In the genomic region with DNA sequence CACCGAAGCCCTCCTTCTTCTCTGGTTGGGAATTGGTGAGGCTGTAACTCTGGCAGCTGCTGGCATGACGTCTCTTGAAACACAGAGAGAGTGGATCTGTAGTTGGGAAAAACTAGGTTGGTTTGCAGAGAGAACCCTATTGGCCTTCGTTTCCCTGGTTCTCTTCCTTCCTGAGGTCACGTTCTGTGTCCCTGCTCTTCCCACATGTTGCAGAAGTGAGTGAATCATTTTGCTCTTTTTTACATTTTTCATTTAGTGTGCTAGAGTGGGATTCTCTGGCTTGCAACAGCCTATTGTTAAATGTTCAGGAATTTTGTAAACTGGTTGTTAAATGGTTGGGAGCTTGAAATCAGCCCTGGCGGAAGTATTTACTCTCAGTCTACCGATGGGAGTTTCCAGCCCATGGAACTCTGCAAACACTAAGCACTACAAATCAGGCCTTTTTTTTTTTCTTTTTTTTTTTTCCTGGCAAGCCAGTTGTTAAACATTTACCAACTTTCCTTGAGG, we compare ENCODE assay signal across 1 cellular context.
TF ChIP-seq lines count a peak whose summit lies in the region.

No MANE protein-coding gene starts in this region.

TF ChIP-seq in HepG2, 621 proteins besides CTCF, POLR2A, EP300 and RAD21 (continued from another document and continues in another):
- TF ChIP-seq ZNF317 (CRISPR knock-in tag; IDR thresholded peaks at IDR 0.05), result peak; percentile 76
- no peak for TF ChIP-seq ZNF563 (CRISPR knock-in tag; IDR thresholded peaks at IDR 0.05)
- TF ChIP-seq ZNF746 (CRISPR knock-in tag; IDR thresholded peaks at IDR 0.05), result no peak
- TF ChIP-seq ARNT (IDR thresholded peaks at IDR 0.05), result no peak
- no peak for TF ChIP-seq ZNF614 (CRISPR knock-in tag; IDR thresholded peaks at IDR 0.05; ENCODE audit: borderline replicate concordance)
- no peak for TF ChIP-seq HDAC6 (IDR thresholded peaks at IDR 0.05; ENCODE audit: low read depth, low read length)
- TF ChIP-seq, protein P1, sequence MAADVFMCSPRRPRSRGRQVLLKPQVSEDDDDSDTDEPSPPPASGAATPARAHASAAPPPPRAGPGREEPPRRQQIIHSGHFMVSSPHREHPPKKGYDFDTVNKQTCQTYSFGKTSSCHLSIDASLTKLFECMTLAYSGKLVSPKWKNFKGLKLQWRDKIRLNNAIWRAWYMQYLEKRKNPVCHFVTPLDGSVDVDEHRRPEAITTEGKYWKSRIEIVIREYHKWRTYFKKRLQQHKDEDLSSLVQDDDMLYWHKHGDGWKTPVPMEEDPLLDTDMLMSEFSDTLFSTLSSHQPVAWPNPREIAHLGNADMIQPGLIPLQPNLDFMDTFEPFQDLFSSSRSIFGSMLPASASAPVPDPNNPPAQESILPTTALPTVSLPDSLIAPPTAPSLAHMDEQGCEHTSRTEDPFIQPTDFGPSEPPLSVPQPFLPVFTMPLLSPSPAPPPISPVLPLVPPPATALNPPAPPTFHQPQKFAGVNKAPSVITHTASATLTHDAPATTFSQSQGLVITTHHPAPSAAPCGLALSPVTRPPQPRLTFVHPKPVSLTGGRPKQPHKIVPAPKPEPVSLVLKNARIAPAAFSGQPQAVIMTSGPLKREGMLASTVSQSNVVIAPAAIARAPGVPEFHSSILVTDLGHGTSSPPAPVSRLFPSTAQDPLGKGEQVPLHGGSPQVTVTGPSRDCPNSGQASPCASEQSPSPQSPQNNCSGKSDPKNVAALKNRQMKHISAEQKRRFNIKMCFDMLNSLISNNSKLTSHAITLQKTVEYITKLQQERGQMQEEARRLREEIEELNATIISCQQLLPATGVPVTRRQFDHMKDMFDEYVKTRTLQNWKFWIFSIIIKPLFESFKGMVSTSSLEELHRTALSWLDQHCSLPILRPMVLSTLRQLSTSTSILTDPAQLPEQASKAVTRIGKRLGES (CRISPR knock-in tag; IDR thresholded peaks at IDR 0.05; ENCODE audit: borderline replicate concordance), result no peak
- TF ChIP-seq ZSCAN9 (CRISPR knock-in tag; IDR thresholded peaks at IDR 0.05; ENCODE audit: borderline replicate concordance), result 0 out of 2 replicates have a peak, but pooled peaks have one; percentile 24
- TF ChIP-seq HOXA9 (CRISPR knock-in tag; IDR thresholded peaks at IDR 0.05; ENCODE audit: borderline replicate concordance), result no peak
- TF ChIP-seq, protein P2, sequence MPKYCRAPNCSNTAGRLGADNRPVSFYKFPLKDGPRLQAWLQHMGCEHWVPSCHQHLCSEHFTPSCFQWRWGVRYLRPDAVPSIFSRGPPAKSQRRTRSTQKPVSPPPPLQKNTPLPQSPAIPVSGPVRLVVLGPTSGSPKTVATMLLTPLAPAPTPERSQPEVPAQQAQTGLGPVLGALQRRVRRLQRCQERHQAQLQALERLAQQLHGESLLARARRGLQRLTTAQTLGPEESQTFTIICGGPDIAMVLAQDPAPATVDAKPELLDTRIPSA (CRISPR knock-in tag; IDR thresholded peaks at IDR 0.05; ENCODE audit: borderline replicate concordance), result peak; percentile 60; the same call in 1 of the 2 replicates
- TF ChIP-seq YEATS4 (CRISPR knock-in tag; IDR thresholded peaks at IDR 0.05; ENCODE audit: borderline replicate concordance), result peak; percentile 77; the same call in 1 of the 2 replicates
- 0 out of 2 replicates have a peak, but pooled peaks have one; percentile 23 for TF ChIP-seq ZNF629 (CRISPR knock-in tag; conservative IDR thresholded peaks at IDR 0.05)
- TF ChIP-seq FOXK2 (IDR thresholded peaks at IDR 0.05), result no peak
- no peak for TF ChIP-seq KLF12 (CRISPR knock-in tag; IDR thresholded peaks at IDR 0.05; ENCODE audit: borderline replicate concordance)
- TF ChIP-seq, protein P3, sequence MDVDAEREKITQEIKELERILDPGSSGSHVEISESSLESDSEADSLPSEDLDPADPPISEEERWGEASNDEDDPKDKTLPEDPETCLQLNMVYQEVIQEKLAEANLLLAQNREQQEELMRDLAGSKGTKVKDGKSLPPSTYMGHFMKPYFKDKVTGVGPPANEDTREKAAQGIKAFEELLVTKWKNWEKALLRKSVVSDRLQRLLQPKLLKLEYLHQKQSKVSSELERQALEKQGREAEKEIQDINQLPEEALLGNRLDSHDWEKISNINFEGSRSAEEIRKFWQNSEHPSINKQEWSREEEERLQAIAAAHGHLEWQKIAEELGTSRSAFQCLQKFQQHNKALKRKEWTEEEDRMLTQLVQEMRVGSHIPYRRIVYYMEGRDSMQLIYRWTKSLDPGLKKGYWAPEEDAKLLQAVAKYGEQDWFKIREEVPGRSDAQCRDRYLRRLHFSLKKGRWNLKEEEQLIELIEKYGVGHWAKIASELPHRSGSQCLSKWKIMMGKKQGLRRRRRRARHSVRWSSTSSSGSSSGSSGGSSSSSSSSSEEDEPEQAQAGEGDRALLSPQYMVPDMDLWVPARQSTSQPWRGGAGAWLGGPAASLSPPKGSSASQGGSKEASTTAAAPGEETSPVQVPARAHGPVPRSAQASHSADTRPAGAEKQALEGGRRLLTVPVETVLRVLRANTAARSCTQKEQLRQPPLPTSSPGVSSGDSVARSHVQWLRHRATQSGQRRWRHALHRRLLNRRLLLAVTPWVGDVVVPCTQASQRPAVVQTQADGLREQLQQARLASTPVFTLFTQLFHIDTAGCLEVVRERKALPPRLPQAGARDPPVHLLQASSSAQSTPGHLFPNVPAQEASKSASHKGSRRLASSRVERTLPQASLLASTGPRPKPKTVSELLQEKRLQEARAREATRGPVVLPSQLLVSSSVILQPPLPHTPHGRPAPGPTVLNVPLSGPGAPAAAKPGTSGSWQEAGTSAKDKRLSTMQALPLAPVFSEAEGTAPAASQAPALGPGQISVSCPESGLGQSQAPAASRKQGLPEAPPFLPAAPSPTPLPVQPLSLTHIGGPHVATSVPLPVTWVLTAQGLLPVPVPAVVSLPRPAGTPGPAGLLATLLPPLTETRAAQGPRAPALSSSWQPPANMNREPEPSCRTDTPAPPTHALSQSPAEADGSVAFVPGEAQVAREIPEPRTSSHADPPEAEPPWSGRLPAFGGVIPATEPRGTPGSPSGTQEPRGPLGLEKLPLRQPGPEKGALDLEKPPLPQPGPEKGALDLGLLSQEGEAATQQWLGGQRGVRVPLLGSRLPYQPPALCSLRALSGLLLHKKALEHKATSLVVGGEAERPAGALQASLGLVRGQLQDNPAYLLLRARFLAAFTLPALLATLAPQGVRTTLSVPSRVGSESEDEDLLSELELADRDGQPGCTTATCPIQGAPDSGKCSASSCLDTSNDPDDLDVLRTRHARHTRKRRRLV (CRISPR knock-in tag; IDR thresholded peaks at IDR 0.05), result no peak
- peak; percentile 12; the same call in 1 of the 2 replicates for TF ChIP-seq GATAD1 (CRISPR knock-in tag; IDR thresholded peaks at IDR 0.05)
- TF ChIP-seq ZMYM4 (CRISPR knock-in tag; IDR thresholded peaks at IDR 0.05), result no peak
- TF ChIP-seq, protein P4, sequence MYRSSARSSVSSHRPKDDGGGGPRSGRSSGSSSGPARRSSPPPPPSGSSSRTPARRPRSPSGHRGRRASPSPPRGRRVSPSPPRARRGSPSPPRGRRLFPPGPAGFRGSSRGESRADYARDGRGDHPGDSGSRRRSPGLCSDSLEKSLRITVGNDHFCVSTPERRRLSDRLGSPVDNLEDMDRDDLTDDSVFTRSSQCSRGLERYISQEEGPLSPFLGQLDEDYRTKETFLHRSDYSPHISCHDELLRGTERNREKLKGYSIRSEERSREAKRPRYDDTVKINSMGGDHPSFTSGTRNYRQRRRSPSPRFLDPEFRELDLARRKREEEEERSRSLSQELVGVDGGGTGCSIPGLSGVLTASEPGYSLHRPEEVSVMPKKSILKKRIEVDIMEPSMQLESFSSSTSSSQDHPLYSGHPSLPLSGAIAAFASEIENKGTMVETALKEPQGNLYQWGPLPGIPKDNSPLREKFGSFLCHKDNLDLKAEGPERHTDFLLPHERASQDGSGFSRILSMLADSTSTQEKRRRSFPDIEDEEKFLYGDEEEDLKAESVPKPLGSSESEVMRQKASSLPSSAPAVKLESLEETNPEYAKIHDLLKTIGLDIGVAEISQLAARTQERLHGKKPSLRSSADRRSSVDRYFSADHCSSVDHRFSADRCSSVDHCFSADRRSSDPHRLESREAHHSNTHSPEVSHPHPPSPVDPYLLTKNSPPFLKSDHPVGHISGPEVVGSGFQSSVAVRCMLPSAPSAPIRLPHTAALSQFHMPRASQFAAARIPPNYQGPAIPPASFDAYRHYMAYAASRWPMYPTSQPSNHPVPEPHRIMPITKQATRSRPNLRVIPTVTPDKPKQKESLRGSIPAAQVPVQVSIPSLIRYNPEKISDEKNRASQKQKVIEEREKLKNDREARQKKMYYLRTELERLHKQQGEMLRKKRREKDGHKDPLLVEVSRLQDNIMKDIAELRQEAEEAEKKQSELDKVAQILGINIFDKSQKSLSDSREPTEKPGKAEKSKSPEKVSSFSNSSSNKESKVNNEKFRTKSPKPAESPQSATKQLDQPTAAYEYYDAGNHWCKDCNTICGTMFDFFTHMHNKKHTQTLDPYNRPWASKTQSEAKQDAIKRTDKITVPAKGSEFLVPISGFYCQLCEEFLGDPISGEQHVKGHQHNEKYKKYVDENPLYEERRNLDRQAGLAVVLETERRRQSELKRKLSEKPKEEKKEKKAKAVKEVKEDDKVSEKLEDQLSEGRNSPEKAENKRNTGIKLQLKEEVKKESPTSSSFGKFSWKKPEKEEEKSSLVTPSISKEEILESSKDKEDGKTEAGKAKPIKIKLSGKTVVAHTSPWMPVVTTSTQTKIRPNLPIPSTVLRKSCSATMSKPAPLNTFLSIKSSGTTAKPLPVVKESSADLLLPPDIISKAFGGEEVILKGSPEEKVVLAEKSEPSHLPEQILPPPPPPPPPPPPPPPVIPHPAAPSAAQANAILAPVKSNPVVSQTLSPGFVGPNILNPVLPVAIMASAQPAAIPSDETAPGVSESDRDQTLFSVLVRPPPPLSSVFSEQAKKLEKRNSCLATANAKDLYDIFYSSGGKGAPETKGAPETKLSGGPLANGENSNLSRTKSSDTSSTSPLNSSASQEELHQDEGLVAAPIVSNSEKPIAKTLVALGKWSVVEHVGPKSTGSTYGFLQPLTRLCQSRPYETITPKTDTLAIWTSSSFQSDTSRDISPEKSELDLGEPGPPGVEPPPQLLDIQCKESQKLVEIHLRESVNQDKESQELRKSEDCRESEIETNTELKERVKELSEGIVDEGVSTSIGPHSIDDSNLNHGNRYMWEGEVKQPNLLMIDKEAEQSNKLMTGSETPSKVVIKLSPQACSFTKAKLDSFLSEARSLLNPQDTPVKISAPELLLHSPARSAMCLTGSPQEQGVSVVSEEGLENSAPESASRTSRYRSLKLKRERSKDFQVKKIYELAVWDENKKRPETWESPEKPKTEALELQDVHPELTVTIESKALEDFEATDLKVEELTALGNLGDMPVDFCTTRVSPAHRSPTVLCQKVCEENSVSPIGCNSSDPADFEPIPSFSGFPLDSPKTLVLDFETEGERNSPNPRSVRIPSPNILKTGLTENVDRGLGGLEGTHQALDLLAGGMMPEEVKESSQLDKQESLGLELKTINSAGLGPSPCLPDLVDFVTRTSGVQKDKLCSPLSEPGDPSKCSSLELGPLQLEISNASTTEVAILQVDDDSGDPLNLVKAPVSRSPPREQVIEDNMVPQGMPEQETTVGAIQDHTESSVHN (CRISPR knock-in tag; IDR thresholded peaks at IDR 0.05), result 0 out of 2 replicates have a peak, but pooled peaks have one; percentile 42
- peak; percentile 36; the same call in 1 of the 2 replicates for TF ChIP-seq ZNF564 (CRISPR knock-in tag; IDR thresholded peaks at IDR 0.05)
- TF ChIP-seq ELF3 (CRISPR knock-in tag; IDR thresholded peaks at IDR 0.05), result peak; percentile 85
- no peak for TF ChIP-seq ZFYVE20 (CRISPR knock-in tag; IDR thresholded peaks at IDR 0.05; ENCODE audit: borderline replicate concordance, low read depth)
- no peak for TF ChIP-seq ZFP36L2 (CRISPR knock-in tag; IDR thresholded peaks at IDR 0.05)
- no peak for TF ChIP-seq TRIM24 (CRISPR knock-in tag; IDR thresholded peaks at IDR 0.05)
- no peak for TF ChIP-seq ZNF713 (CRISPR knock-in tag; IDR thresholded peaks at IDR 0.05)
- TF ChIP-seq ZNF768 (CRISPR knock-in tag; IDR thresholded peaks at IDR 0.05), result no peak
- TF ChIP-seq, protein P5, sequence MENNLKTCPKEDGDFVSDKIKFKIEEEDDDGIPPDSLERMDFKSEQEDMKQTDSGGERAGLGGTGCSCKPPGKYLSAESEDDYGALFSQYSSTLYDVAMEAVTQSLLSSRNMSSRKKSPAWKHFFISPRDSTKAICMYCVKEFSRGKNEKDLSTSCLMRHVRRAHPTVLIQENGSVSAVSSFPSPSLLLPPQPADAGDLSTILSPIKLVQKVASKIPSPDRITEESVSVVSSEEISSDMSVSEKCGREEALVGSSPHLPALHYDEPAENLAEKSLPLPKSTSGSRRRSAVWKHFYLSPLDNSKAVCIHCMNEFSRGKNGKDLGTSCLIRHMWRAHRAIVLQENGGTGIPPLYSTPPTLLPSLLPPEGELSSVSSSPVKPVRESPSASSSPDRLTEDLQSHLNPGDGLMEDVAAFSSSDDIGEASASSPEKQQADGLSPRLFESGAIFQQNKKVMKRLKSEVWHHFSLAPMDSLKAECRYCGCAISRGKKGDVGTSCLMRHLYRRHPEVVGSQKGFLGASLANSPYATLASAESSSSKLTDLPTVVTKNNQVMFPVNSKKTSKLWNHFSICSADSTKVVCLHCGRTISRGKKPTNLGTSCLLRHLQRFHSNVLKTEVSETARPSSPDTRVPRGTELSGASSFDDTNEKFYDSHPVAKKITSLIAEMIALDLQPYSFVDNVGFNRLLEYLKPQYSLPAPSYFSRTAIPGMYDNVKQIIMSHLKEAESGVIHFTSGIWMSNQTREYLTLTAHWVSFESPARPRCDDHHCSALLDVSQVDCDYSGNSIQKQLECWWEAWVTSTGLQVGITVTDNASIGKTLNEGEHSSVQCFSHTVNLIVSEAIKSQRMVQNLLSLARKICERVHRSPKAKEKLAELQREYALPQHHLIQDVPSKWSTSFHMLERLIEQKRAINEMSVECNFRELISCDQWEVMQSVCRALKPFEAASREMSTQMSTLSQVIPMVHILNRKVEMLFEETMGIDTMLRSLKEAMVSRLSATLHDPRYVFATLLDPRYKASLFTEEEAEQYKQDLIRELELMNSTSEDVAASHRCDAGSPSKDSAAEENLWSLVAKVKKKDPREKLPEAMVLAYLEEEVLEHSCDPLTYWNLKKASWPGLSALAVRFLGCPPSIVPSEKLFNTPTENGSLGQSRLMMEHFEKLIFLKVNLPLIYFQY (CRISPR knock-in tag; IDR thresholded peaks at IDR 0.05; ENCODE audit: borderline replicate concordance), result no peak
- no peak for TF ChIP-seq ZNF12 (CRISPR knock-in tag; IDR thresholded peaks at IDR 0.05)
- no peak; the same call in 1 of the 2 replicates for TF ChIP-seq MIER3 (CRISPR knock-in tag; IDR thresholded peaks at IDR 0.05; ENCODE audit: borderline replicate concordance)
- TF ChIP-seq KLF16 (CRISPR knock-in tag; IDR thresholded peaks at IDR 0.05), result no peak
- no peak for TF ChIP-seq ZNF776 (CRISPR knock-in tag; IDR thresholded peaks at IDR 0.05)
- no peak for TF ChIP-seq ATAD3A (CRISPR knock-in tag; IDR thresholded peaks at IDR 0.05)
- no peak for TF ChIP-seq ZNF24 (IDR thresholded peaks at IDR 0.05)
- no peak for TF ChIP-seq MXI1 (IDR thresholded peaks at IDR 0.05; ENCODE audit: borderline replicate concordance, low read depth, low read length)
